ENCODE assay signal across 1 cellular context in genomic region chr10:16765532-16766365, GRCh38.
TF ChIP-seq lines count a peak whose summit lies in the region.

No MANE protein-coding gene starts in this region.

TF ChIP-seq in K562, 482 proteins besides CTCF, POLR2A, EP300 and RAD21 (continued from another document and continues in another):
- TF ChIP-seq ZNF395 (CRISPR knock-in tag; IDR thresholded peaks at IDR 0.05) (no peak), NFRKB (IDR thresholded peaks at IDR 0.05; ENCODE audit: low read depth) (no peak), XRCC3 (IDR thresholded peaks at IDR 0.05) (no peak), TCF7L2 (IDR thresholded peaks at IDR 0.05; ENCODE audit: low read depth, low read length) (no peak), PHB2 (IDR thresholded peaks at IDR 0.05; ENCODE audit: low read depth) (no peak), ZNF583 (CRISPR knock-in tag; IDR thresholded peaks at IDR 0.05) (no peak), NCOA6 (IDR thresholded peaks at IDR 0.05) (no peak), ILF3 (IDR thresholded peaks at IDR 0.05; ENCODE audit: borderline replicate concordance) (no peak), ERF (CRISPR knock-in tag; IDR thresholded peaks at IDR 0.05) (no peak), ZNF407 (IDR thresholded peaks at IDR 0.05; ENCODE audit: low read depth) (no peak), TCF3 (CRISPR knock-in tag; IDR thresholded peaks at IDR 0.05) (peak; percentile 61), SMARCA4 (IDR thresholded peaks at IDR 0.05) (0 out of 2 replicates have a peak, but pooled peaks have one; percentile 35), SRSF9 (IDR thresholded peaks at IDR 0.05; ENCODE audit: borderline replicate concordance, low read depth, low read length) (no peak), HMGXB4 (CRISPR knock-in tag; IDR thresholded peaks at IDR 0.05) (no peak), STAG1 (CRISPR knock-in tag; IDR thresholded peaks at IDR 0.05; ENCODE audit: borderline replicate concordance) (no peak), FOXM1 (IDR thresholded peaks at IDR 0.05; ENCODE audit: low read depth) (peak; percentile 22; the same call in 1 of the 2 replicates), FOXM1 (CRISPR knock-in tag; IDR thresholded peaks at IDR 0.05; ENCODE audit: low read depth) (no peak), PKNOX1 (IDR thresholded peaks at IDR 0.05) (no peak), MAZ (CRISPR knock-in tag; conservative IDR thresholded peaks at IDR 0.05 in 1 of 2, IDR thresholded peaks at IDR 0.05 in 1 of 2) (no peak), ATF2 (CRISPR knock-in tag; IDR thresholded peaks at IDR 0.05) (no peak), CHD1 (IDR thresholded peaks at IDR 0.05; ENCODE audit: low read length) (no peak), ZNF134 (CRISPR knock-in tag; conservative IDR thresholded peaks at IDR 0.05) (no peak), DNMT1 (IDR thresholded peaks at IDR 0.05) (no peak), EZH2 (IDR thresholded peaks at IDR 0.05; ENCODE audit: borderline replicate concordance, low read depth, low read length) (no peak), ZNF140 (CRISPR knock-in tag; IDR thresholded peaks at IDR 0.05) (no peak), SREBF2 (CRISPR knock-in tag; IDR thresholded peaks at IDR 0.05) (no peak), KAT2B (IDR thresholded peaks at IDR 0.05; ENCODE audit: low read depth, low read length) (no peak), ADNP (tag; IDR thresholded peaks at IDR 0.05) (no peak), ZNF24 (IDR thresholded peaks at IDR 0.05) (no peak), NR2C2 (CRISPR knock-in tag; IDR thresholded peaks at IDR 0.05) (no peak), NR2C2 (tag; IDR thresholded peaks at IDR 0.05) (no peak), FOXO4 (CRISPR knock-in tag; IDR thresholded peaks at IDR 0.05) (no peak), STAT5B (CRISPR knock-in tag; IDR thresholded peaks at IDR 0.05) (no peak), ID3 (CRISPR knock-in tag; IDR thresholded peaks at IDR 0.05) (no peak), ID3 (tag; IDR thresholded peaks at IDR 0.05) (no peak), ZNF347 (CRISPR knock-in tag; IDR thresholded peaks at IDR 0.05; ENCODE audit: low read depth) (no peak), CXXC5 (CRISPR knock-in tag; IDR thresholded peaks at IDR 0.05) (peak; percentile 68), HNRNPUL1 (IDR thresholded peaks at IDR 0.05; ENCODE audit: low read length) (no peak), POLR2B (IDR thresholded peaks at IDR 0.05; ENCODE audit: low read depth, partially characterized antibody) (no peak), HNRNPL (IDR thresholded peaks at IDR 0.05; ENCODE audit: low read depth, low read length) (no peak), ARID1B (IDR thresholded peaks at IDR 0.05) (peak; percentile 78), ZBTB33 (CRISPR knock-in tag; IDR thresholded peaks at IDR 0.05) (no peak), PURB (CRISPR knock-in tag; IDR thresholded peaks at IDR 0.05; ENCODE audit: low read depth) (no peak), ZFPM2 (CRISPR knock-in tag; IDR thresholded peaks at IDR 0.05) (no peak), ESRRA (IDR thresholded peaks at IDR 0.05; ENCODE audit: borderline replicate concordance, low read depth) (no peak), REST (CRISPR knock-in tag; IDR thresholded peaks at IDR 0.05; ENCODE audit: low read depth) (no peak), COPS2 (conservative IDR thresholded peaks at IDR 0.05) (no peak), RNF2 (IDR thresholded peaks at IDR 0.05) (no peak)
